23 cellular contexts compared by ENCODE assay signal in genomic region chr6:141946502-141946901, GRCh38.
"Had no signal": no experiment of that assay in that cellular context is flagged by ENCODE, and none has a peak within 500 bp of the region (broad histone marks: within the 10 kb centered on the region; RNA-seq: fewer than 3 reads in every experiment).

No MANE protein-coding gene starts in this region.

- H3K9ac ChIP-seq: neural progenitor cell, parathyroid adenoma had no signal

- H3K4me1 ChIP-seq: esophagus squamous epithelium, left lung, neural progenitor cell, parathyroid adenoma, right lobe of liver, suprapubic skin, transverse colon, upper lobe of right lung, uterus had no signal

- H3K27me3 ChIP-seq: esophagus squamous epithelium, left lung, neural progenitor cell, right lobe of liver, suprapubic skin, transverse colon, upper lobe of right lung, uterus had no signal

- DNase-seq: cortex of kidney; effector memory CD8-positive, alpha-beta T cell; erythroblast; esophagus squamous epithelium; head of caudate nucleus; kidney; left lung; mesendoderm; midbrain; naive thymus-derived CD4-positive, alpha-beta T cell; right lobe of liver; small intestine; stimulated activated CD4-positive, alpha-beta T cell treated with anti-CD3 and anti-CD28 coated beads, Interleukin-15, amount 100 ng/mL, for 24 hours; stimulated activated CD4-positive, alpha-beta T cell treated with anti-CD3 and anti-CD28 coated beads, Interleukin-4, amount 100 ng/mL, for 1 hour; stimulated activated CD8-positive, alpha-beta memory T cell treated with anti-CD3 and anti-CD28 coated beads, Interleukin-4, amount 100 ng/mL, for 48 hours; stimulated activated naive CD4-positive, alpha-beta T cell; stimulated activated naive CD8-positive, alpha-beta T cell treated with anti-CD3 and anti-CD28 coated beads, Interleukin-15, amount 100 ng/mL, for 72 hours; transverse colon; upper lobe of right lung; uterus had no signal

- H3K27ac ChIP-seq: esophagus squamous epithelium, left lung, neural progenitor cell, parathyroid adenoma, right lobe of liver, suprapubic skin, transverse colon, upper lobe of right lung, uterus had no signal

- H3K4me3 ChIP-seq: esophagus squamous epithelium, left lung, neural progenitor cell, right lobe of liver, suprapubic skin, transverse colon, upper lobe of right lung, uterus had no signal

- H3K9me3 ChIP-seq: right lobe of liver, uterus had no signal

- ATAC-seq: effector memory CD8-positive, alpha-beta T cell; left lung; naive thymus-derived CD4-positive, alpha-beta T cell; stimulated activated naive CD8-positive, alpha-beta T cell treated with anti-CD3 and anti-CD28 coated beads, Interleukin-15, amount 100 ng/mL, for 72 hours; upper lobe of right lung had no signal

- H3K36me3 ChIP-seq: esophagus squamous epithelium, left lung, neural progenitor cell, right lobe of liver, suprapubic skin, transverse colon, upper lobe of right lung, uterus had no signal
